ENCODE assay signal across 1 cellular context in genomic region chr15:95884276-95884675, GRCh38.
TF ChIP-seq lines count a peak whose summit lies in the region.

No MANE protein-coding gene starts in this region.

TF ChIP-seq in IMR-90, 13 proteins besides CTCF, POLR2A, EP300 and RAD21:
- TF ChIP-seq BHLHE40 (IDR thresholded peaks at IDR 0.05; ENCODE audit: low read depth, low read length) (no peak), MAZ (IDR thresholded peaks at IDR 0.05; ENCODE audit: borderline replicate concordance, low read depth, low read length) (no peak), RCOR1 (IDR thresholded peaks at IDR 0.05; ENCODE audit: insufficient replicate concordance, low read length) (no peak), RFX5 (IDR thresholded peaks at IDR 0.05; ENCODE audit: low read depth, low read length) (no peak), SMC3 (IDR thresholded peaks at IDR 0.05; ENCODE audit: low read depth, low read length) (no peak), CHD1 (IDR thresholded peaks at IDR 0.05; ENCODE audit: low read depth, low read length) (no peak), NFE2L2 (IDR thresholded peaks at IDR 0.05; ENCODE audit: low read depth, low read length) (no peak), MAFK (IDR thresholded peaks at IDR 0.05; ENCODE audit: low read depth, low read length) (no peak)
- TF ChIP-seq, protein P1, sequence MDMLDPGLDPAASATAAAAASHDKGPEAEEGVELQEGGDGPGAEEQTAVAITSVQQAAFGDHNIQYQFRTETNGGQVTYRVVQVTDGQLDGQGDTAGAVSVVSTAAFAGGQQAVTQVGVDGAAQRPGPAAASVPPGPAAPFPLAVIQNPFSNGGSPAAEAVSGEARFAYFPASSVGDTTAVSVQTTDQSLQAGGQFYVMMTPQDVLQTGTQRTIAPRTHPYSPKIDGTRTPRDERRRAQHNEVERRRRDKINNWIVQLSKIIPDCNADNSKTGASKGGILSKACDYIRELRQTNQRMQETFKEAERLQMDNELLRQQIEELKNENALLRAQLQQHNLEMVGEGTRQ (IDR thresholded peaks at IDR 0.05; ENCODE audit: low read depth, low read length), result no peak
